ENCODE assay signal across 8 cellular contexts in the genomic region with DNA sequence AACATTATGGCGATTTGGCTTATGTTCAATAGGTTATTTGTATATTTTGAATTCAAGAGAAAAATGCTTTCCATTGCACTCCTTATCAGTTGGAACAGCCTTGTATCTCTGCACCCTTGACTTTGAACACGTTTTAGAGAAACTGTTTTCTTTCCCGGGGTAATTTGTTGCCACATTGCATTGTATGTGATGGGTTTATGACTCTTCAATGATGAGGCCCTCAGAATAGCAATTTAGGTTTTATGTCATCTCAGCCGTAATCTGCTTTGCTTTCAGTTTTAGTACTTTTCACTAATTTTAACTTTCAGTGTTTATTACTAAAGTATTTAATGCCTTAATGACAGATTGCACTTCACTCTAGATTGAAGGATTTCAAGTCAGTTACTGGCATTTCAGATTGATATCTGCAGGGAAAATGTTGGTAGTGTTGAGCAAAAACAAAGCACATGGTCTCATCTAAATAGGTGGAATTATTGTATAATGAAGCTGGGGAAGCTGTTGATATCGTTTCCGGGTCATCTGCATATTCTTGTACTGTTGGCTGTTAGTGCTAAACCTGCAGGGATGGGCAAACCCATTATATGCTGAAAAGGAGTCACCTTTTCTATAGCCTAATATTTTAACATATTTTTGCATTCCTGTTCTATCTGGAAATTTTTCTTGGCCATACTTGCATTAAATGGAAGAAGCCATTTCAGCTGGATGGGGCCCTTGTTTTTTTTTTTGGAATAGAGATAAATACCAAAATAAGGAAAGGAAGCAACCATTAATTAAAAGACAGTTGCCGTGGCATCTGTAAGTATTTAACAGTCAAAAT. TPM values are rescaled to one million over a fixed set of nuclear protein-coding genes. Genes with fewer than 3 reads are reported as not detected.
DNase-seq lines count a peak whose midpoint lies in the region; ATAC-seq and TF ChIP-seq lines count a peak whose summit lies in the region.

No MANE protein-coding gene starts in this region.

- no peaks in the 10 kb centered on the region for H3K9me3 ChIP-seq in HAP-1
- no peaks in the 10 kb centered on the region for H3K9me3 ChIP-seq in iPS-18a (ENCODE audit: control insufficient read depth, low read depth, low read length)
- no peaks in the 10 kb centered on the region for H3K9me3 ChIP-seq in subcutaneous abdominal adipose tissue (ENCODE audit: control insufficient read depth in 5 of 5, low read length in 5 of 5)

- H3K9me3 Mint-ChIP-seq in activated CD4-positive, alpha-beta memory T cell treated with anti-CD3 and anti-CD28 coated beads, Interleukin-2, amount 10 ng/mL, durations not matched to agents 7 days and 5 days: no peaks in the 10 kb centered on the region

- DNase-seq in AG04449 (ENCODE audit: low read depth, low spot score): no peak
- DNase-seq in HAP-1 (ENCODE audit: low spot score in 2 of 2): no peak
- no peak for DNase-seq in activated CD4-positive, alpha-beta memory T cell treated with anti-CD3 and anti-CD28 coated beads, Interleukin-2, amount 10 ng/mL, durations not matched to agents 7 days and 5 days
- DNase-seq in ureter (ENCODE audit: low spot score): no peak

- no peak for ATAC-seq in GM21381 (IDR thresholded peaks at IDR 0.05; ENCODE audit: unreplicated experiment)
- no peak for ATAC-seq in HG02763 (IDR thresholded peaks at IDR 0.05; ENCODE audit: unreplicated experiment)

- H3K4me3 Mint-ChIP-seq in activated CD4-positive, alpha-beta memory T cell treated with anti-CD3 and anti-CD28 coated beads, Interleukin-2, amount 10 ng/mL, durations not matched to agents 7 days and 5 days: peak overlapping the region; percentile 95

- peaks cover 28% of the 10 kb centered on the region for H3K4me1 ChIP-seq in HAP-1
- peaks cover 14% of the 10 kb centered on the region for H3K4me1 ChIP-seq in iPS-18a (ENCODE audit: control insufficient read depth, low read depth, low read length)
- peaks cover 0 to 55% (median 51%) of the 10 kb centered on the region in 5 donors for H3K4me1 ChIP-seq in subcutaneous abdominal adipose tissue (ENCODE audit: control insufficient read depth in 5 of 5, insufficient read depth in 5 of 5, low read length in 5 of 5)

- peaks cover 16% of the 10 kb centered on the region for H3K36me3 ChIP-seq in HAP-1 (replicated peaks)
- H3K36me3 ChIP-seq in iPS-18a (ENCODE audit: control insufficient read depth, low read depth, low read length): no peaks in the 10 kb centered on the region
- no peaks in the 10 kb centered on the region for H3K36me3 ChIP-seq in subcutaneous abdominal adipose tissue (ENCODE audit: control insufficient read depth in 5 of 5, insufficient read depth in 5 of 5, low read length in 5 of 5)

- POLR2A ChIA-PET in AG04449 (lab: Yijun Ruan, JAX): no interaction called here
- POLR2A ChIA-PET in activated CD4-positive, alpha-beta memory T cell treated with anti-CD3 and anti-CD28 coated beads, Interleukin-2, amount 10 ng/mL, durations not matched to agents 7 days and 5 days (lab: Charles Lee): interaction anchor here (0.8 to 1.4 kb wide), 8 partner anchors 8 to 324 kb away, joined by 3 to 10 read pairs (median 4); partner anchors contain the start of genes ANKRD40, LRRC59 and TOB1

- CTCF ChIA-PET in AG04449 (lab: Yijun Ruan, JAX): interaction anchor here (0.8 to 1.6 kb wide), 2 partner anchors 24 to 122 kb away, joined by 3 to 4 read pairs; no protein-coding TSS in a partner anchor
- CTCF ChIA-PET in activated CD4-positive, alpha-beta memory T cell treated with anti-CD3 and anti-CD28 coated beads, Interleukin-2, amount 10 ng/mL, durations not matched to agents 7 days and 5 days (lab: Charles Lee): interaction anchor here (0.5 to 1.2 kb wide), 3 partner anchors 12 to 670 kb away, joined by 3 to 5 read pairs (median 4); partner anchors contain the start of gene ANKRD40

- peak overlapping the region; percentile 93 for H3K4me3 ChIP-seq in AG04449 (ENCODE audit: low read depth, low read length)
- H3K4me3 ChIP-seq in HAP-1: peak overlapping the region; percentile 99
- peak overlapping the region; percentile 99 for H3K4me3 ChIP-seq in iPS-18a (ENCODE audit: low read length)
- H3K4me3 ChIP-seq in subcutaneous abdominal adipose tissue (ENCODE audit: low read depth in 1 of 5, low read length in 5 of 5): peak overlapping the region; percentile 89 to 98 (median 91)

- peaks cover 42% of the 10 kb centered on the region for H3K4me1 Mint-ChIP-seq in activated CD4-positive, alpha-beta memory T cell treated with anti-CD3 and anti-CD28 coated beads, Interleukin-2, amount 10 ng/mL, durations not matched to agents 7 days and 5 days

- no peak for TF ChIP-seq CTCF in AG04449 (IDR thresholded peaks at IDR 0.05; ENCODE audit: insufficient read depth, low read length, missing control alignments)

- H3K27me3 ChIP-seq in HAP-1 (ENCODE audit: low read depth): no peaks in the 10 kb centered on the region
- H3K27me3 ChIP-seq in iPS-18a (ENCODE audit: control insufficient read depth, insufficient read depth, low read length): no peaks in the 10 kb centered on the region
- H3K27me3 ChIP-seq in subcutaneous abdominal adipose tissue (ENCODE audit: control insufficient read depth in 5 of 5, insufficient read depth in 4 of 5, low read length in 5 of 5): no peaks in the 10 kb centered on the region

- in situ Hi-C loops in HAP-1 (cut with MboI; ENCODE audit: low sequenced_read_pairs): no loop called here

- H3K36me3 Mint-ChIP-seq in activated CD4-positive, alpha-beta memory T cell treated with anti-CD3 and anti-CD28 coated beads, Interleukin-2, amount 10 ng/mL, durations not matched to agents 7 days and 5 days (ENCODE audit: low read depth): peaks cover 17% of the 10 kb centered on the region

- no peak overlapping the region for H3K27ac ChIP-seq in iPS-18a (ENCODE audit: low read length)
- peak overlapping the region; percentile 97 for H3K27ac ChIP-seq in subcutaneous abdominal adipose tissue (ENCODE audit: low read depth, low read length)

- no peaks in the 10 kb centered on the region for H3K27me3 Mint-ChIP-seq in activated CD4-positive, alpha-beta memory T cell treated with anti-CD3 and anti-CD28 coated beads, Interleukin-2, amount 10 ng/mL, durations not matched to agents 7 days and 5 days

- H3K27ac Mint-ChIP-seq in activated CD4-positive, alpha-beta memory T cell treated with anti-CD3 and anti-CD28 coated beads, Interleukin-2, amount 10 ng/mL, durations not matched to agents 7 days and 5 days: peak overlapping the region; percentile 97

- H3K9ac ChIP-seq in iPS-18a (ENCODE audit: low read length): peak overlapping the region; percentile 98
- H3K9ac ChIP-seq in subcutaneous abdominal adipose tissue (ENCODE audit: low read length in 5 of 5): peak overlapping the region; percentile 19 to 99 (median 97)

RNA-seq across cellular contexts. Expression of gene LUC7L3, which starts 2.0 kb away (rescaled TPM):
- 100 to 1,000 TPM; 133 to 139 TPM for total RNA-seq in activated CD4-positive, alpha-beta memory T cell treated with anti-CD3 and anti-CD28 coated beads, Interleukin-2, amount 10 ng/mL, durations not matched to agents 7 days and 5 days
- total RNA-seq in ureter: 113 TPM

RNA-seq across cellular contexts. Expression of gene ANKRD40, which starts 13.7 kb away (rescaled TPM):
- total RNA-seq in activated CD4-positive, alpha-beta memory T cell treated with anti-CD3 and anti-CD28 coated beads, Interleukin-2, amount 10 ng/mL, durations not matched to agents 7 days and 5 days: 10 to 100 TPM; 29.8 to 31.1 TPM
- 42.5 TPM for total RNA-seq in ureter

RNA-seq across cellular contexts. Expression of gene ANKRD40CL, which starts 45.9 kb away (rescaled TPM):
- not detected for total RNA-seq in activated CD4-positive, alpha-beta memory T cell treated with anti-CD3 and anti-CD28 coated beads, Interleukin-2, amount 10 ng/mL, durations not matched to agents 7 days and 5 days
- total RNA-seq in ureter: not detected
